In the genomic region with DNA sequence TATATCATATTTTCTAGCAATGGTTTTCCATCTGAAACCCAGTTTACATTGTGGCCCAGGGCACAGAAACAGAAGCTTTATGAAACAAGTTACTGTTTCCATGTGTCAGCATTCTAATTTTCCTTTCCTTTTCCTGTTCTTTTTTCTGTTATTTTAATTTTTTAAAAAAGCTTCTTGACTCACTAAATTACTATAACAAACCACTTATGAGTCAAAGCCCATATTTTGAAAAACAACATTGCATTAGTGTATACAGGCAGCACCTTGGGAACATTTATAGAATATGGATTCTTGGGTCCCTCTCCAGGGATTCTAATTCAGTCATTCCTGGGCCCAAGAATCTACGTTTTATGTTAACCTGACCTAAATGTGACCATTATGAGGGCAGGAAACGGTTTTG, we compare ENCODE assay signal across 18 cellular contexts.
DNase-seq lines count a peak whose midpoint lies in the region; TF ChIP-seq lines count a peak whose summit lies in the region.
"Had no signal": no experiment of that assay in that cellular context is flagged by ENCODE, and none has a peak within 500 bp of the region (broad histone marks: within the 10 kb centered on the region; RNA-seq: fewer than 3 reads in every experiment).

No MANE protein-coding gene starts in this region.

- TF ChIP-seq CTCF in GM12865 (IDR thresholded peaks at IDR 0.05; ENCODE audit: insufficient read depth, low read depth, low read length, missing control alignments) (no peak), osteoblast (IDR thresholded peaks at IDR 0.05; ENCODE audit: extremely low read depth, low read depth, low read length) (no peak)

- peak overlapping the region; percentile 20 for H3K4me3 ChIP-seq in GM12865 (ENCODE audit: low read depth, low read length)
- H3K4me3 ChIP-seq in osteoblast (ENCODE audit: insufficient read depth, low read length): no peak overlapping the region
- H3K4me3 ChIP-seq: mucosa of descending colon had no signal

- H3K4me2 ChIP-seq in osteoblast (ENCODE audit: insufficient read depth, low read length): peak overlapping the region; percentile 69

- no peaks in the 10 kb centered on the region for H3K36me3 ChIP-seq in osteoblast (ENCODE audit: insufficient read depth, low read length)
- H3K36me3 ChIP-seq: WERI-Rb-1 had no signal

- intact Hi-C loops in activated CD4-positive, alpha-beta T cell treated with anti-CD3 and anti-CD28 coated beads, Interleukin-2, amount 10 ng/mL, durations not matched to agents 24 days and 14 days (cut with micrococcal nuclease): loop anchor here (5.0 kb wide), 2 partner anchors 815 to 890 kb away; no protein-coding TSS in a partner anchor
- intact Hi-C loops in activated T-helper 2 cell treated with anti-CD3 and anti-CD28 coated beads, Interferon-gamma antibody, Interleukin-2, Interleukin-4, amounts not matched to agents 10 μg/mL and 5 μg/mL and 100 μg/mL, durations not matched to agents 14 hours and 24 hours and 36 hours (cut with micrococcal nuclease): loop anchor here (1.0 to 10.0 kb wide), 5 partner anchors 272 to 625 kb away; a partner anchor contains a TSS

- H3K36me3 Mint-ChIP-seq in activated CD4-positive, alpha-beta T cell treated with anti-CD3 and anti-CD28 coated beads, Interleukin-2, amount 10 ng/mL, durations not matched to agents 24 days and 14 days (ENCODE audit: low read depth): no peaks in the 10 kb centered on the region
- H3K36me3 Mint-ChIP-seq in activated T-helper 2 cell treated with anti-CD3 and anti-CD28 coated beads, Interferon-gamma antibody, Interleukin-2, Interleukin-4, amounts not matched to agents 10 μg/mL and 5 μg/mL and 100 μg/mL, durations not matched to agents 14 hours and 24 hours and 36 hours (ENCODE audit: low read depth): peaks cover 14% of the 10 kb centered on the region
- H3K36me3 Mint-ChIP-seq: brain, type B pancreatic cell had no signal

- peak overlapping the region; percentile 74 for H3K27ac ChIP-seq in osteoblast (ENCODE audit: low read depth, low read length)
- H3K27ac ChIP-seq: RWPE1, WERI-Rb-1 had no signal

- no peaks in the 10 kb centered on the region for H3K27me3 ChIP-seq in osteoblast (ENCODE audit: insufficient read depth, low read length)

- peaks cover 11% of the 10 kb centered on the region for H3K9me3 Mint-ChIP-seq in activated CD4-positive, alpha-beta T cell treated with anti-CD3 and anti-CD28 coated beads, Interleukin-2, amount 10 ng/mL, durations not matched to agents 24 days and 14 days
- peaks cover 5% of the 10 kb centered on the region for H3K9me3 Mint-ChIP-seq in activated T-helper 2 cell treated with anti-CD3 and anti-CD28 coated beads, Interferon-gamma antibody, Interleukin-2, Interleukin-4, amounts not matched to agents 10 μg/mL and 5 μg/mL and 100 μg/mL, durations not matched to agents 14 hours and 24 hours and 36 hours
- H3K9me3 Mint-ChIP-seq: type B pancreatic cell had no signal

- H3K4me1 Mint-ChIP-seq in activated CD4-positive, alpha-beta T cell treated with anti-CD3 and anti-CD28 coated beads, Interleukin-2, amount 10 ng/mL, durations not matched to agents 24 days and 14 days: peaks cover 38% of the 10 kb centered on the region
- peaks cover 51% of the 10 kb centered on the region for H3K4me1 Mint-ChIP-seq in activated T-helper 2 cell treated with anti-CD3 and anti-CD28 coated beads, Interferon-gamma antibody, Interleukin-2, Interleukin-4, amounts not matched to agents 10 μg/mL and 5 μg/mL and 100 μg/mL, durations not matched to agents 14 hours and 24 hours and 36 hours (ENCODE audit: low read depth)

- H3K4me3 Mint-ChIP-seq in activated CD4-positive, alpha-beta T cell treated with anti-CD3 and anti-CD28 coated beads, Interleukin-2, amount 10 ng/mL, durations not matched to agents 24 days and 14 days: no peak overlapping the region
- no peak overlapping the region for H3K4me3 Mint-ChIP-seq in activated T-helper 2 cell treated with anti-CD3 and anti-CD28 coated beads, Interferon-gamma antibody, Interleukin-2, Interleukin-4, amounts not matched to agents 10 μg/mL and 5 μg/mL and 100 μg/mL, durations not matched to agents 14 hours and 24 hours and 36 hours (ENCODE audit: low read depth)
- H3K4me3 Mint-ChIP-seq: brain, type B pancreatic cell had no signal

- peaks cover 11% of the 10 kb centered on the region for H3K27me3 Mint-ChIP-seq in activated CD4-positive, alpha-beta T cell treated with anti-CD3 and anti-CD28 coated beads, Interleukin-2, amount 10 ng/mL, durations not matched to agents 24 days and 14 days
- peaks cover 19% of the 10 kb centered on the region for H3K27me3 Mint-ChIP-seq in activated T-helper 2 cell treated with anti-CD3 and anti-CD28 coated beads, Interferon-gamma antibody, Interleukin-2, Interleukin-4, amounts not matched to agents 10 μg/mL and 5 μg/mL and 100 μg/mL, durations not matched to agents 14 hours and 24 hours and 36 hours (ENCODE audit: low read depth)
- H3K27me3 Mint-ChIP-seq: type B pancreatic cell had no signal

- H2AFZ ChIP-seq in osteoblast (ENCODE audit: low read length): no peak overlapping the region

- peak overlapping the region; percentile 84 for H3K27ac Mint-ChIP-seq in activated CD4-positive, alpha-beta T cell treated with anti-CD3 and anti-CD28 coated beads, Interleukin-2, amount 10 ng/mL, durations not matched to agents 24 days and 14 days
- H3K27ac Mint-ChIP-seq in activated T-helper 2 cell treated with anti-CD3 and anti-CD28 coated beads, Interferon-gamma antibody, Interleukin-2, Interleukin-4, amounts not matched to agents 10 μg/mL and 5 μg/mL and 100 μg/mL, durations not matched to agents 14 hours and 24 hours and 36 hours: peak overlapping the region; percentile 74
- H3K27ac Mint-ChIP-seq: type B pancreatic cell had no signal

- H3K4me1 ChIP-seq in osteoblast (ENCODE audit: insufficient read depth, low read length): peaks cover 27% of the 10 kb centered on the region

- no peaks in the 10 kb centered on the region for H3K79me2 ChIP-seq in osteoblast (ENCODE audit: insufficient read depth, low read length)

- no peaks in the 10 kb centered on the region for H3K9me3 ChIP-seq in osteoblast (ENCODE audit: low read depth, low read length)
- H3K9me3 ChIP-seq: mucosa of descending colon had no signal

- DNase-seq in activated CD4-positive, alpha-beta T cell treated with anti-CD3 and anti-CD28 coated beads, Interleukin-2, amount 10 ng/mL, durations not matched to agents 24 days and 14 days: no peak
- no peak for DNase-seq in activated CD4-positive, alpha-beta T cell treated with anti-CD3 and anti-CD28 coated beads for 48 hours
- DNase-seq in GM12865 (ENCODE audit: low read depth): no peak
- DNase-seq in activated T-helper 2 cell treated with anti-CD3 and anti-CD28 coated beads, Interferon-gamma antibody, Interleukin-2, Interleukin-4, amounts not matched to agents 10 μg/mL and 5 μg/mL and 100 μg/mL, durations not matched to agents 14 hours and 24 hours and 36 hours (ENCODE audit: low spot score): no peak
- no peak for DNase-seq in osteoblast (ENCODE audit: insufficient read length, low spot score, missing footprints)
- no peak for DNase-seq in NCI-H2081 treated with DMSO at 0.1 percent for 48 hours (lab: John Stamatoyannopoulos, UW)
- DNase-seq in NOMO-1 treated with DMSO at 0.1 percent for 48 hours (lab: John Stamatoyannopoulos, UW; ENCODE audit: unreplicated experiment): no peak
- no peak for DNase-seq in AML-193 (lab: John Stamatoyannopoulos, UW)
- DNase-seq: DMS53; left ventricle myocardium superior; mucosa of descending colon; NCI-H187 treated with DMSO at 0.1 percent for 48 hours; NCI-H345; NK-92 treated with Interleukin-12 subunit alpha and Interleukin-12 subunit beta, amount 100 ng/mL, for 24 hours; WERI-Rb-1 had no signal

- no peaks in the 10 kb centered on the region for H4K20me1 ChIP-seq in osteoblast (ENCODE audit: insufficient read depth, low read length)
